ENCODE assay signal across 14 cellular contexts in the genomic region with DNA sequence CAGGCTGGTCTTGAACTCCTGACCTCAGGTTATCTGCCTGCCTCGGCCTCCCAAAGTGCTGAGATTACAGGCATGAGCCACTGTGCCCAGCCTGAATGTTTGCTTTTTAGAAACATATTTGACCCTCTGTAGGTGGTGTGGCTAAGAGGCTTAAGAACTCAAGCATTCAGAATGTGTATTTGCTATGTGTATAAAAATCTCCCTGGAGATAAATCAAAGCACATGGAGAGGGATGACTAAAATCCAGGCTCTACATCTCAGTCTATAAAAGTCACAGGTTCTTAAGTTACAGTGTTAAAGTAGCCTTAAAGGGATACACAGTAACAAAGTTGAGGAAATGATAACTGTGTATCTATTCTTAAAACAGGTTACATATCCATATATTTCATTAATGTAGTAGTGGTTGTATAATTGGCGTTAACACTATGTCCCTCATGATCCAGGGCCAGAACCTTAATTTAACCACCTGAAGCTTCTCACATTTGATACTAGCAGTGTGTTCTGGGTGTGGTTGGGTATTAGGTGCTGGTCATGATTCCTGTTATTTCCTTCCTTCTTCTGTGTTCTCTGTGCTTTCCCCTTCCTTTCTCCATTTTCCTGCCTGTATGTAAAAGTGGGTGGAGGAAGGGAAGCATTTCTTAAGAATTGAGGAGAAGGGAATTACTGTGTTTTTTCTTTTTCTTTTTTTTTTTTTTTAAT. TPM values are rescaled to one million over a fixed set of nuclear protein-coding genes. Genes with fewer than 3 reads are reported as not detected.
A peak's percentile ranks its signal among the peaks of the same experiment; 100 is the strongest.
DNase-seq lines count a peak whose midpoint lies in the region; ATAC-seq and TF ChIP-seq lines count a peak whose summit lies in the region.
"Had no signal": no experiment of that assay in that cellular context is flagged by ENCODE, and none has a peak within 500 bp of the region (broad histone marks: within the 10 kb centered on the region; RNA-seq: fewer than 3 reads in every experiment).

No MANE protein-coding gene starts in this region.

- H3K4me1 ChIP-seq in psoas muscle: peaks cover 14% of the 10 kb centered on the region

- H3K36me3 Mint-ChIP-seq in natural killer cell: no peaks in the 10 kb centered on the region

- peak; percentile 42 for DNase-seq in GM03348 (ENCODE audit: low spot score)
- DNase-seq in fibroblast of mammary gland (ENCODE audit: low read depth): peak; percentile 90
- no peak for DNase-seq in psoas muscle
- DNase-seq in natural killer cell: no peak
- DNase-seq in NCI-H1092 (lab: John Stamatoyannopoulos, UW): no peak
- DNase-seq in cortex of kidney (lab: John Stamatoyannopoulos, UW): no peak
- DNase-seq: activated CD4-positive, alpha-beta T cell treated with anti-CD3 and anti-CD28 coated beads, Interleukin-2, amount 50 U/mL, for 4 hours; activated effector memory CD4-positive, alpha-beta T cell treated with Interleukin-2 at 50 U/mL for 16 hours; hippocampal formation; NCI-H1694; NCI-H774 had no signal

- 22 to 28% (median 27%) methylated on average over 2 of the region's 2 CpGs for WGBS in psoas muscle, 3 donors

- no peaks in the 10 kb centered on the region for H3K9me3 ChIP-seq in psoas muscle

- no peaks in the 10 kb centered on the region for H3K4me1 Mint-ChIP-seq in natural killer cell
- H3K4me1 Mint-ChIP-seq: central memory CD8-positive, alpha-beta T cell had no signal

- H3K27me3 Mint-ChIP-seq in natural killer cell (ENCODE audit: low read depth in 2 of 2): peaks cover 8 to 9% of the 10 kb centered on the region in 2 donors

- no peaks in the 10 kb centered on the region for H3K9me3 Mint-ChIP-seq in natural killer cell
- H3K9me3 Mint-ChIP-seq: central memory CD8-positive, alpha-beta T cell had no signal

- H3K4me3 ChIP-seq in fibroblast of mammary gland (ENCODE audit: control insufficient read depth, low read depth, low read length) (no peak overlapping the region), psoas muscle (no peak overlapping the region)

- H3K27ac ChIP-seq in psoas muscle: peak overlapping the region; percentile 73

- H3K36me3 ChIP-seq in psoas muscle (ENCODE audit: insufficient read depth in 1 of 2, low read depth in 1 of 2): no peaks in the 10 kb centered on the region

- H3K27me3 ChIP-seq in psoas muscle (ENCODE audit: insufficient read depth in 3 of 3, low read length in 2 of 3): no peaks in the 10 kb centered on the region

- TF ChIP-seq CTCF in fibroblast of mammary gland (conservative IDR thresholded peaks at IDR 0.05; ENCODE audit: control insufficient read depth, insufficient read depth, low read depth, low read length): no peak
- no peak for TF ChIP-seq CTCF in psoas muscle (IDR thresholded peaks at IDR 0.05)
- TF ChIP-seq CTCF in natural killer cell (IDR thresholded peaks at IDR 0.05): no peak

- peak; percentile 99 for ATAC-seq in SK-N-SH treated with all-trans-retinoic acid at 6 μM for 48 hours
- peak; percentile 86 to 94 (median 90) for ATAC-seq in psoas muscle
- ATAC-seq in natural killer cell: no peak
- ATAC-seq in HG02981 (IDR thresholded peaks at IDR 0.05; ENCODE audit: unreplicated experiment): no peak

- intact Hi-C loops in psoas muscle (cut with DNase I): loop anchor here in 1 of 2 donors (5.0 kb wide), 1 partner anchor 55 kb away; no protein-coding TSS in a partner anchor
- intact Hi-C loops in natural killer cell (cut with micrococcal nuclease): no loop called here

- no peak overlapping the region for H3K27ac Mint-ChIP-seq in natural killer cell

- no peak overlapping the region for H3K4me3 Mint-ChIP-seq in natural killer cell
- H3K4me3 Mint-ChIP-seq: central memory CD8-positive, alpha-beta T cell had no signal

TF ChIP-seq in SK-N-SH treated with all-trans-retinoic acid at 6 μM for 48 hours, 23 proteins besides CTCF, POLR2A, EP300 and RAD21:
- TF ChIP-seq ZNF8 (CRISPR knock-in tag; IDR thresholded peaks at IDR 0.05) (no peak), BACH2 (CRISPR knock-in tag; IDR thresholded peaks at IDR 0.05; ENCODE audit: borderline replicate concordance) (no peak), ZFP30 (CRISPR knock-in tag; IDR thresholded peaks at IDR 0.05) (no peak)
- TF ChIP-seq, protein P1, sequence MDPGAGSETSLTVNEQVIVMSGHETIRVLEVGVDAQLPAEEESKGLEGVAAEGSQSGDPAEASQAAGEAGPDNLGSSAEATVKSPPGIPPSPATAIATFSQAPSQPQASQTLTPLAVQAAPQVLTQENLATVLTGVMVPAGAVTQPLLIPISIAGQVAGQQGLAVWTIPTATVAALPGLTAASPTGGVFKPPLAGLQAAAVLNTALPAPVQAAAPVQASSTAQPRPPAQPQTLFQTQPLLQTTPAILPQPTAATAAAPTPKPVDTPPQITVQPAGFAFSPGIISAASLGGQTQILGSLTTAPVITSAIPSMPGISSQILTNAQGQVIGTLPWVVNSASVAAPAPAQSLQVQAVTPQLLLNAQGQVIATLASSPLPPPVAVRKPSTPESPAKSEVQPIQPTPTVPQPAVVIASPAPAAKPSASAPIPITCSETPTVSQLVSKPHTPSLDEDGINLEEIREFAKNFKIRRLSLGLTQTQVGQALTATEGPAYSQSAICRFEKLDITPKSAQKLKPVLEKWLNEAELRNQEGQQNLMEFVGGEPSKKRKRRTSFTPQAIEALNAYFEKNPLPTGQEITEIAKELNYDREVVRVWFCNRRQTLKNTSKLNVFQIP (CRISPR knock-in tag; IDR thresholded peaks at IDR 0.05; ENCODE audit: borderline replicate concordance, low read depth): no peak

RNA-seq across cellular contexts. Expression of a gene that starts 16.2 kb away (rescaled TPM):
- total RNA-seq in psoas muscle: 1 to 10 TPM; 1.2 to 1.6 (median 1.4) TPM
- 1 to 10 TPM in 1 of 3 donors, under 1 TPM in 2; 0.68 to 1.0 (median 0.72) TPM for polyA plus RNA-seq in psoas muscle
- total RNA-seq in natural killer cell: not detected

RNA-seq across cellular contexts. Expression of a gene that starts 57.2 kb away (rescaled TPM):
- 100 to 1,000 TPM in 3 of 4 donors, 10 to 100 TPM in 1; 98.8 to 209 (median 146) TPM for total RNA-seq in psoas muscle
- 100 to 1,000 TPM in 1 of 3 donors, 10 to 100 TPM in 2; 34.9 to 175 (median 85.7) TPM for polyA plus RNA-seq in psoas muscle
- total RNA-seq in natural killer cell: 10 to 100 TPM; 26.8 to 30.7 (median 28.2) TPM

Comparison
In these comparisons a context has a peak if more than half of its experiments do, and no peak if none do; other contexts are left out.
1. DNase-seq: peak in GM03348 (single experiment) and fibroblast of mammary gland (single experiment); none in psoas muscle (0 of 2), natural killer cell (single experiment), NCI-H1092 (single experiment) and cortex of kidney (single experiment).
2. ATAC-seq: peak in SK-N-SH treated with all-trans-retinoic acid at 6 μM for 48 hours (single experiment) and psoas muscle (4 of 4); none in natural killer cell (0 of 3) and HG02981 (single experiment).